1 cellular context compared by ENCODE assay signal in genomic region chr2:191746809-191747208, GRCh38.
TF ChIP-seq lines count a peak whose summit lies in the region.

No MANE protein-coding gene starts in this region.

TF ChIP-seq in SK-N-SH, 30 proteins besides CTCF, POLR2A, EP300 and RAD21 (continued from another document):
- no peak for TF ChIP-seq MAX (IDR thresholded peaks at IDR 0.05; ENCODE audit: low read depth)
- no peak for TF ChIP-seq SIN3A (IDR thresholded peaks at IDR 0.05; ENCODE audit: borderline replicate concordance, low read depth, low read length)
- TF ChIP-seq CHD2 (IDR thresholded peaks at IDR 0.05; ENCODE audit: low read length, partially characterized antibody): no peak
